ENCODE assay signal across 37 cellular contexts in the genomic region with DNA sequence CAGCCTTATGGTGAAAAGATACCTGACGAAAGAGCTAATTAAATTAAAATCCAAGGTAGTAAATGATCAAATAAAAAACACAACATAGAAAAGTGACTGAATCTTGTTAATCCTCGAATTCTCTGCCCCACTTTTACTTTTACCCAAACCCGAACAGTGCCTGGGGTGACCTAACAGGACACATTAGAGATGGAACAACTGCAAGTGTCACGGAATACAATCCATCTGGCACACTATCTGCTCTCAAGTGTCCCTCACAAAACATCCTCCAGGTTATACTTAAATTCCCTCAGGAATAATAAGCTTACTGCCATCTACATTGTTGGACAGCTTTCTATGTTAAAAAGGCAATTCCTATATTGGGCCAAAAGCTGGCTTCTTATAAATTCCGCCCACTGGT.
"Had no signal": no experiment of that assay in that cellular context is flagged by ENCODE, and none has a peak within 500 bp of the region (broad histone marks: within the 10 kb centered on the region; RNA-seq: fewer than 3 reads in every experiment).

No MANE protein-coding gene starts in this region.

- H3K4me3 Mint-ChIP-seq: activated naive CD4-positive, alpha-beta T cell treated with anti-CD3 and anti-CD28 coated beads for 36 hours; activated naive CD4-positive, alpha-beta T cell treated with anti-CD3 and anti-CD28 coated beads, Interleukin-2, amount 10 ng/mL, durations not matched to agents 7 days and 5 days; activated naive CD4-positive, alpha-beta T cell treated with anti-CD3 and anti-CD28 coated beads, Interleukin-2, amount 50 U/mL, for 24 hours; activated naive CD8-positive, alpha-beta T cell; activated naive CD8-positive, alpha-beta T cell treated with anti-CD3 and anti-CD28 coated beads for 36 hours; activated naive CD8-positive, alpha-beta T cell treated with anti-CD3 and anti-CD28 coated beads, Interleukin-2, amount 10 ng/mL, durations not matched to agents 7 days and 5 days; activated naive CD8-positive, alpha-beta T cell treated with anti-CD3 and anti-CD28 coated beads, Interleukin-2, amount 50 U/mL, for 24 hours; activated T-cell treated with anti-CD3 and anti-CD28 coated beads, Interleukin-2, amount 50 U/mL, for 24 hours; activated T-cell treated with anti-CD3 and anti-CD28 coated beads, Interleukin-2, amount 50 U/mL, for 4 hours; activated T-cell treated with anti-CD3 and anti-CD28 coated beads, Interleukin-2, amount 50 U/mL, for 72 hours; activated T-helper 1 cell treated with anti-CD3 and anti-CD28 coated beads, Interleukin-12 subunit alpha, Interleukin-12 subunit beta, Interleukin-2, Interleukin-4 antibody, amounts not matched to agents 30 ng/mL and 10 ng/mL and 1 ng/mL, durations not matched to agents 14 hours and 24 hours and 36 hours; activated T-helper 17 cell treated with anti-CD3 and anti-CD28 coated beads, Interleukin-2, amount 50 U/mL, for 72 hours; brain; central memory CD8-positive, alpha-beta T cell had no signal

- H3K36me3 Mint-ChIP-seq: activated naive CD4-positive, alpha-beta T cell treated with anti-CD3 and anti-CD28 coated beads, Interleukin-2, amount 10 ng/mL, durations not matched to agents 7 days and 5 days; activated naive CD4-positive, alpha-beta T cell treated with anti-CD3 and anti-CD28 coated beads, Interleukin-2, amount 50 U/mL, for 24 hours; activated naive CD4-positive, alpha-beta T cell treated with anti-CD3 and anti-CD28 coated beads, Interleukin-2, amount 50 U/mL, for 72 hours; activated naive CD8-positive, alpha-beta T cell; activated naive CD8-positive, alpha-beta T cell treated with anti-CD3 and anti-CD28 coated beads for 36 hours; activated naive CD8-positive, alpha-beta T cell treated with anti-CD3 and anti-CD28 coated beads, Interleukin-2, amount 10 ng/mL, durations not matched to agents 7 days and 5 days; brain had no signal

- DNase-seq: activated effector memory CD4-positive, alpha-beta T cell treated with anti-CD3 and anti-CD28 coated beads, Interleukin-2, amount 50 U/mL, for 16 hours; activated effector memory CD4-positive, alpha-beta T cell treated with Interleukin-2 at 50 U/mL for 16 hours; activated gamma-delta T cell; activated gamma-delta T cell treated with Interleukin-2 at 50 U/mL for 16 hours; activated naive CD4-positive, alpha-beta T cell; activated naive CD4-positive, alpha-beta T cell treated with anti-CD3 and anti-CD28 coated beads for 36 hours; activated naive CD4-positive, alpha-beta T cell treated with anti-CD3 and anti-CD28 coated beads, Interleukin-2, amount 10 ng/mL, durations not matched to agents 7 days and 5 days; activated naive CD4-positive, alpha-beta T cell treated with Interleukin-2 at 50 U/mL for 16 hours; activated naive CD8-positive, alpha-beta T cell treated with anti-CD3 and anti-CD28 coated beads for 36 hours; activated naive CD8-positive, alpha-beta T cell treated with anti-CD3 and anti-CD28 coated beads, Interleukin-2, amount 10 ng/mL, durations not matched to agents 7 days and 5 days; activated naive CD8-positive, alpha-beta T cell treated with anti-CD3 and anti-CD28 coated beads, Interleukin-2, amount 50 U/mL, for 24 hours; activated T-cell treated with anti-CD3 and anti-CD28 coated beads, Interleukin-2, amount 50 U/mL, for 1 hour; activated T-cell treated with anti-CD3 and anti-CD28 coated beads, Interleukin-2, amount 50 U/mL, for 24 hours; activated T-cell treated with anti-CD3 and anti-CD28 coated beads, Interleukin-2, amount 50 U/mL, for 4 hours; activated T-cell treated with anti-CD3 and anti-CD28 coated beads, Interleukin-2, amount 50 U/mL, for 48 hours; activated T-cell treated with anti-CD3 and anti-CD28 coated beads, Interleukin-2, amount 50 U/mL, for 72 hours; adrenal gland; amniotic stem cell; amygdala; anterior cingulate cortex; aorta; body of pancreas; brain microvascular endothelial cell; caudate nucleus; central memory CD4-positive, alpha-beta T cell; cerebellar nuclear complex had no signal

- H3K27me3 ChIP-seq: adrenal gland, ascending aorta, body of pancreas, brain microvascular endothelial cell, breast epithelium, cardiac muscle cell had no signal

- ATAC-seq: activated naive CD4-positive, alpha-beta T cell treated with anti-CD3 and anti-CD28 coated beads, Interleukin-2, amount 50 U/mL, for 72 hours; activated naive CD8-positive, alpha-beta T cell treated with anti-CD3 and anti-CD28 coated beads, Interleukin-2, amount 50 U/mL, for 24 hours; activated T-cell treated with anti-CD3 and anti-CD28 coated beads, Interleukin-2, amount 50 U/mL, for 4 hours; activated T-helper 17 cell treated with anti-CD3 and anti-CD28 coated beads, Interleukin-2, amount 50 U/mL, for 72 hours; body of pancreas had no signal

- H3K9me3 ChIP-seq: adrenal gland, ascending aorta, body of pancreas, breast epithelium had no signal

- H3K27ac Mint-ChIP-seq: activated naive CD4-positive, alpha-beta T cell treated with anti-CD3 and anti-CD28 coated beads for 36 hours; activated naive CD4-positive, alpha-beta T cell treated with anti-CD3 and anti-CD28 coated beads, Interleukin-2, amount 10 ng/mL, durations not matched to agents 7 days and 5 days; activated naive CD4-positive, alpha-beta T cell treated with anti-CD3 and anti-CD28 coated beads, Interleukin-2, amount 50 U/mL, for 24 hours; activated naive CD4-positive, alpha-beta T cell treated with anti-CD3 and anti-CD28 coated beads, Interleukin-2, amount 50 U/mL, for 72 hours; activated naive CD8-positive, alpha-beta T cell; activated naive CD8-positive, alpha-beta T cell treated with anti-CD3 and anti-CD28 coated beads for 36 hours; activated naive CD8-positive, alpha-beta T cell treated with anti-CD3 and anti-CD28 coated beads, Interleukin-2, amount 10 ng/mL, durations not matched to agents 7 days and 5 days; activated naive CD8-positive, alpha-beta T cell treated with anti-CD3 and anti-CD28 coated beads, Interleukin-2, amount 50 U/mL, for 24 hours; activated T-cell treated with anti-CD3 and anti-CD28 coated beads, Interleukin-2, amount 50 U/mL, for 24 hours; activated T-cell treated with anti-CD3 and anti-CD28 coated beads, Interleukin-2, amount 50 U/mL, for 72 hours; activated T-helper 1 cell treated with anti-CD3 and anti-CD28 coated beads, Interleukin-12 subunit alpha, Interleukin-12 subunit beta, Interleukin-2, Interleukin-4 antibody, amounts not matched to agents 30 ng/mL and 10 ng/mL and 1 ng/mL, durations not matched to agents 14 hours and 24 hours and 36 hours; activated T-helper 17 cell treated with anti-CD3 and anti-CD28 coated beads, Interleukin-2, amount 50 U/mL, for 72 hours; activated T-helper 2 cell treated with anti-CD3 and anti-CD28 coated beads, Interferon-gamma antibody, Interleukin-2, Interleukin-4, amounts not matched to agents 10 μg/mL and 5 μg/mL and 100 μg/mL, durations not matched to agents 14 hours and 24 hours and 36 hours had no signal

- H3K27ac ChIP-seq: adrenal gland, ascending aorta, body of pancreas, brain microvascular endothelial cell, breast epithelium, cardiac muscle cell had no signal

- H3K4me3 ChIP-seq: adrenal gland, ascending aorta, body of pancreas, breast epithelium, cardiac muscle cell had no signal

- H3K4me1 Mint-ChIP-seq: activated naive CD4-positive, alpha-beta T cell treated with anti-CD3 and anti-CD28 coated beads, Interleukin-2, amount 10 ng/mL, durations not matched to agents 7 days and 5 days; activated naive CD4-positive, alpha-beta T cell treated with anti-CD3 and anti-CD28 coated beads, Interleukin-2, amount 50 U/mL, for 24 hours; activated T-helper 17 cell treated with anti-CD3 and anti-CD28 coated beads, Interleukin-2, amount 50 U/mL, for 72 hours; central memory CD8-positive, alpha-beta T cell had no signal

- H3K36me3 ChIP-seq: adrenal gland, ascending aorta, brain microvascular endothelial cell, breast epithelium, cardiac muscle cell had no signal

- H3K27me3 Mint-ChIP-seq: brain had no signal

- H3K9me3 Mint-ChIP-seq: activated naive CD4-positive, alpha-beta T cell treated with anti-CD3 and anti-CD28 coated beads for 36 hours; activated naive CD4-positive, alpha-beta T cell treated with anti-CD3 and anti-CD28 coated beads, Interleukin-2, amount 10 ng/mL, durations not matched to agents 7 days and 5 days; activated naive CD4-positive, alpha-beta T cell treated with anti-CD3 and anti-CD28 coated beads, Interleukin-2, amount 50 U/mL, for 24 hours; activated naive CD4-positive, alpha-beta T cell treated with anti-CD3 and anti-CD28 coated beads, Interleukin-2, amount 50 U/mL, for 72 hours; activated naive CD8-positive, alpha-beta T cell treated with anti-CD3 and anti-CD28 coated beads for 36 hours; activated naive CD8-positive, alpha-beta T cell treated with anti-CD3 and anti-CD28 coated beads, Interleukin-2, amount 10 ng/mL, durations not matched to agents 7 days and 5 days; activated naive CD8-positive, alpha-beta T cell treated with anti-CD3 and anti-CD28 coated beads, Interleukin-2, amount 50 U/mL, for 24 hours; activated T-cell treated with anti-CD3 and anti-CD28 coated beads, Interleukin-2, amount 50 U/mL, for 24 hours; activated T-cell treated with anti-CD3 and anti-CD28 coated beads, Interleukin-2, amount 50 U/mL, for 4 hours; activated T-cell treated with anti-CD3 and anti-CD28 coated beads, Interleukin-2, amount 50 U/mL, for 72 hours; activated T-helper 1 cell treated with anti-CD3 and anti-CD28 coated beads, Interleukin-12 subunit alpha, Interleukin-12 subunit beta, Interleukin-2, Interleukin-4 antibody, amounts not matched to agents 30 ng/mL and 10 ng/mL and 1 ng/mL, durations not matched to agents 14 hours and 24 hours and 36 hours; activated T-helper 17 cell treated with anti-CD3 and anti-CD28 coated beads, Interleukin-2, amount 50 U/mL, for 72 hours; activated T-helper 2 cell treated with anti-CD3 and anti-CD28 coated beads, Interferon-gamma antibody, Interleukin-2, Interleukin-4, amounts not matched to agents 10 μg/mL and 5 μg/mL and 100 μg/mL, durations not matched to agents 14 hours and 24 hours and 36 hours; central memory CD8-positive, alpha-beta T cell had no signal

- H3K4me1 ChIP-seq: adrenal gland, ascending aorta, breast epithelium had no signal
